In genomic region chr20:45463709-45464108, GRCh38 we compare ENCODE assay signal across 23 cellular contexts. TPM values are rescaled to one million over a fixed set of nuclear protein-coding genes. Genes with fewer than 3 reads are reported as not detected.
DNase-seq lines count a peak whose midpoint lies in the region; ATAC-seq and TF ChIP-seq lines count a peak whose summit lies in the region.
"Had no signal": no experiment of that assay in that cellular context is flagged by ENCODE, and none has a peak within 500 bp of the region (broad histone marks: within the 10 kb centered on the region; RNA-seq: fewer than 3 reads in every experiment).

No MANE protein-coding gene starts in this region.

- H3K27ac Mint-ChIP-seq in activated naive CD8-positive, alpha-beta T cell treated with anti-CD3 and anti-CD28 coated beads, Interleukin-2, amount 50 U/mL, for 24 hours, result no peak overlapping the region
- H3K27ac Mint-ChIP-seq in activated naive CD8-positive, alpha-beta T cell treated with anti-CD3 and anti-CD28 coated beads for 36 hours, result no peak overlapping the region
- H3K27ac Mint-ChIP-seq in activated T-helper 17 cell treated with anti-CD3 and anti-CD28 coated beads, Interleukin-2, amount 50 U/mL, for 72 hours, result no peak overlapping the region
- H3K27ac Mint-ChIP-seq: CD14-positive monocyte; CD4-positive, alpha-beta T cell; CD8-positive, alpha-beta memory T cell; GM23338; H9 had no signal

- H3K4me1 Mint-ChIP-seq in activated naive CD8-positive, alpha-beta T cell treated with anti-CD3 and anti-CD28 coated beads, Interleukin-2, amount 50 U/mL, for 24 hours, result peaks cover 10% of the 10 kb centered on the region
- H3K4me1 Mint-ChIP-seq in activated naive CD8-positive, alpha-beta T cell treated with anti-CD3 and anti-CD28 coated beads for 36 hours, result peaks cover 5% of the 10 kb centered on the region
- H3K4me1 Mint-ChIP-seq in activated T-helper 17 cell treated with anti-CD3 and anti-CD28 coated beads, Interleukin-2, amount 50 U/mL, for 72 hours, result no peaks in the 10 kb centered on the region
- H3K4me1 Mint-ChIP-seq: CD8-positive, alpha-beta memory T cell had no signal

- no peak for DNase-seq in activated CD4-positive, CD25-positive, alpha-beta regulatory T cell (lab: John Stamatoyannopoulos, UW)
- DNase-seq in activated naive CD8-positive, alpha-beta T cell treated with anti-CD3 and anti-CD28 coated beads, Interleukin-2, amount 50 U/mL, for 24 hours, result no peak
- DNase-seq in activated naive CD8-positive, alpha-beta T cell treated with anti-CD3 and anti-CD28 coated beads for 36 hours, result no peak
- DNase-seq in amniotic stem cell (lab: John Stamatoyannopoulos, UW) (no peak), GM20000 (ENCODE audit: low spot score) (no peak)
- DNase-seq: ACHN; AML-193; BE2C; CD4-positive, alpha-beta T cell; CD8-positive, alpha-beta memory T cell; DMS 273 treated with DMSO at 0.1 percent for 48 hours; DMS79; EL; GDM1 had no signal

- no peak for TF ChIP-seq CTCF in GM20000 (IDR thresholded peaks at IDR 0.05; ENCODE audit: extremely low read depth, missing control alignments)

- H3K36me3 Mint-ChIP-seq in activated naive CD8-positive, alpha-beta T cell treated with anti-CD3 and anti-CD28 coated beads, Interleukin-2, amount 50 U/mL, for 24 hours (ENCODE audit: low read depth), result no peaks in the 10 kb centered on the region
- no peaks in the 10 kb centered on the region for H3K36me3 Mint-ChIP-seq in activated naive CD8-positive, alpha-beta T cell treated with anti-CD3 and anti-CD28 coated beads for 36 hours
- no peaks in the 10 kb centered on the region for H3K36me3 Mint-ChIP-seq in activated T-helper 17 cell treated with anti-CD3 and anti-CD28 coated beads, Interleukin-2, amount 50 U/mL, for 72 hours (ENCODE audit: low read depth)

- no peaks in the 10 kb centered on the region for H3K9me3 Mint-ChIP-seq in activated naive CD8-positive, alpha-beta T cell treated with anti-CD3 and anti-CD28 coated beads, Interleukin-2, amount 50 U/mL, for 24 hours
- no peaks in the 10 kb centered on the region for H3K9me3 Mint-ChIP-seq in activated naive CD8-positive, alpha-beta T cell treated with anti-CD3 and anti-CD28 coated beads for 36 hours
- H3K9me3 Mint-ChIP-seq in activated T-helper 17 cell treated with anti-CD3 and anti-CD28 coated beads, Interleukin-2, amount 50 U/mL, for 72 hours, result no peaks in the 10 kb centered on the region
- H3K9me3 Mint-ChIP-seq: CD4-positive, alpha-beta T cell; CD8-positive, alpha-beta memory T cell; GM23338; H9 had no signal

- no peak overlapping the region for H3K4me3 Mint-ChIP-seq in activated naive CD8-positive, alpha-beta T cell treated with anti-CD3 and anti-CD28 coated beads, Interleukin-2, amount 50 U/mL, for 24 hours
- no peak overlapping the region for H3K4me3 Mint-ChIP-seq in activated naive CD8-positive, alpha-beta T cell treated with anti-CD3 and anti-CD28 coated beads for 36 hours
- no peak overlapping the region for H3K4me3 Mint-ChIP-seq in activated T-helper 17 cell treated with anti-CD3 and anti-CD28 coated beads, Interleukin-2, amount 50 U/mL, for 72 hours
- H3K4me3 Mint-ChIP-seq: CD14-positive monocyte; CD4-positive, alpha-beta T cell; CD8-positive, alpha-beta memory T cell; GM23338; H9 had no signal

- H3K27me3 Mint-ChIP-seq in activated naive CD8-positive, alpha-beta T cell treated with anti-CD3 and anti-CD28 coated beads, Interleukin-2, amount 50 U/mL, for 24 hours, result peaks cover 23% of the 10 kb centered on the region
- peaks cover 13% of the 10 kb centered on the region for H3K27me3 Mint-ChIP-seq in activated naive CD8-positive, alpha-beta T cell treated with anti-CD3 and anti-CD28 coated beads for 36 hours
- H3K27me3 Mint-ChIP-seq in activated T-helper 17 cell treated with anti-CD3 and anti-CD28 coated beads, Interleukin-2, amount 50 U/mL, for 72 hours, result peaks cover 31% of the 10 kb centered on the region
- H3K27me3 Mint-ChIP-seq: CD4-positive, alpha-beta T cell had no signal

- ATAC-seq in activated CD4-positive, CD25-positive, alpha-beta regulatory T cell treated with anti-CD3 and anti-CD28 coated beads, Interleukin-2, amount 50 U/mL, for 24 hours, result peak; percentile 21 to 55
- peak; percentile 56 for ATAC-seq in activated naive CD8-positive, alpha-beta T cell treated with anti-CD3 and anti-CD28 coated beads, Interleukin-2, amount 50 U/mL, for 24 hours
- peak; percentile 76 for ATAC-seq in activated T-helper 17 cell treated with anti-CD3 and anti-CD28 coated beads, Interleukin-2, amount 50 U/mL, for 72 hours (replicated peaks)
- ATAC-seq: A549, GM12878, HCT116 had no signal

RNA-seq across cellular contexts. Expression of gene WFDC2, which starts 5.8 kb away (rescaled TPM):
- total RNA-seq in activated naive CD8-positive, alpha-beta T cell treated with anti-CD3 and anti-CD28 coated beads for 36 hours, result under 1 TPM in 1 of 2 experiments, not detected in 1; 0.98 TPM
- total RNA-seq in activated T-helper 17 cell treated with anti-CD3 and anti-CD28 coated beads, Interleukin-2, amount 50 U/mL, for 72 hours, result 1 to 10 TPM in 1 of 2 donors, not detected in 1; 3.5 TPM
- total RNA-seq: CD4-positive, alpha-beta T cell; GM12878; H4 had no signal

RNA-seq across cellular contexts. Expression of gene PIGT, which starts 47.8 kb away (rescaled TPM):
- total RNA-seq in activated naive CD8-positive, alpha-beta T cell treated with anti-CD3 and anti-CD28 coated beads for 36 hours, result 10 to 100 TPM; 48.0 to 55.4 TPM
- total RNA-seq in activated T-helper 17 cell treated with anti-CD3 and anti-CD28 coated beads, Interleukin-2, amount 50 U/mL, for 72 hours, result 10 to 100 TPM; 34.4 to 67.9 TPM

RNA-seq across cellular contexts. Expression of gene SPINT3, which starts 51.7 kb away (rescaled TPM):
- total RNA-seq in activated naive CD8-positive, alpha-beta T cell treated with anti-CD3 and anti-CD28 coated beads for 36 hours, result not detected
- not detected for total RNA-seq in activated T-helper 17 cell treated with anti-CD3 and anti-CD28 coated beads, Interleukin-2, amount 50 U/mL, for 72 hours
- total RNA-seq: CD4-positive, alpha-beta T cell; CD8-positive, alpha-beta memory T cell; GM12878; GM23338; H4; H9 had no signal

RNA-seq across cellular contexts. Expression of gene DBNDD2, which starts 55.6 kb away (rescaled TPM):
- total RNA-seq in activated naive CD8-positive, alpha-beta T cell treated with anti-CD3 and anti-CD28 coated beads for 36 hours, result 10 to 100 TPM; 18.1 to 20.1 TPM
- total RNA-seq in activated T-helper 17 cell treated with anti-CD3 and anti-CD28 coated beads, Interleukin-2, amount 50 U/mL, for 72 hours, result 10 to 100 TPM in 1 of 2 donors, 1 to 10 TPM in 1; 4.6 to 12.5 TPM
